In the genomic region with DNA sequence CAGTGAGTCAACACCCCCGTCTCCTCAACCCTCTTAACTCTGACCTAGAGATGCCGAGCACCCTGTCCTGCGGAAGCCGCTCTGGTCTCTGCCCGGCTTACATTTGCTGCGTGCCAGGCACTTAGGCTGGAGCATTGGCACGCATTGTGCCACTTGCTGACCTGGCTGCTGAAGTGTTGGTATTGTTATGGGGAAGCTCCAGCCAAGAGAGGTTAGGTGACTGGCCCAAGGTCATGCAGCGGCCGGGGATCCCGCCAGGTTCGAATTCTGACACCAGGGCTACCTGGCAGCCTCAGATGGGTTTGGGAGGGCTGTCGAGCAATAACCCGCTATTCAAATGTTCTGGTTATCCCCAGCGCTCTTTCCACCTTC, we compare ENCODE assay signal across 12 cellular contexts. TPM values are rescaled to one million over a fixed set of nuclear protein-coding genes. Genes with fewer than 3 reads are reported as not detected.
DNase-seq lines count a peak whose midpoint lies in the region; ATAC-seq, FAIRE-seq and TF ChIP-seq lines count a peak whose summit lies in the region.
"Had no signal": no experiment of that assay in that cellular context is flagged by ENCODE, and none has a peak within 500 bp of the region (broad histone marks: within the 10 kb centered on the region; RNA-seq: fewer than 3 reads in every experiment).

No MANE protein-coding gene starts in this region.

- FAIRE-seq in small intestine (lab: Jason Lieb, UNC): no peak

- DNase-seq in T-helper 2 cell treated with Interferon-gamma antibody and Interleukin-4, amounts not matched to agents 5 μg/mL and 100 μg/mL, for 36 hours (ENCODE audit: low spot score): no peak
- DNase-seq in T-helper 2 cell (no peak), small intestine (no peak), AG08395 (ENCODE audit: low spot score) (no peak), SIG-M5 treated with dmso at 0.1 percent for 504 hours (lab: John Stamatoyannopoulos, UW; ENCODE audit: unreplicated experiment) (no peak)

- H3K27ac ChIP-seq in VCaP: peak overlapping the region; percentile 40; the same call in 1 of the 2 replicates
- no peak overlapping the region for H3K27ac ChIP-seq in small intestine (ENCODE audit: low read depth in 1 of 2, low read length in 1 of 2)
- H3K27ac ChIP-seq: ascending aorta, thoracic aorta had no signal

- ATAC-seq in HG02678 (IDR thresholded peaks at IDR 0.05; ENCODE audit: unreplicated experiment): no peak

- H3K27me3 Mint-ChIP-seq in T-helper 2 cell treated with Interferon-gamma antibody and Interleukin-4, amounts not matched to agents 5 μg/mL and 100 μg/mL, for 36 hours (ENCODE audit: low read depth): no peaks in the 10 kb centered on the region

- no peaks in the 10 kb centered on the region for H3K9me3 Mint-ChIP-seq in T-helper 2 cell treated with Interferon-gamma antibody and Interleukin-4, amounts not matched to agents 5 μg/mL and 100 μg/mL, for 36 hours
- H3K9me3 Mint-ChIP-seq: activated T-helper 1 cell treated with anti-CD3 and anti-CD28 coated beads, Interleukin-12 subunit alpha, Interleukin-12 subunit beta, Interleukin-2, Interleukin-4 antibody, amounts not matched to agents 30 ng/mL and 10 ng/mL and 1 ng/mL, durations not matched to agents 14 hours and 24 hours and 36 hours had no signal

- no peak overlapping the region for H3K27ac Mint-ChIP-seq in T-helper 2 cell treated with Interferon-gamma antibody and Interleukin-4, amounts not matched to agents 5 μg/mL and 100 μg/mL, for 36 hours
- H3K27ac Mint-ChIP-seq: activated T-helper 1 cell treated with anti-CD3 and anti-CD28 coated beads, Interleukin-12 subunit alpha, Interleukin-12 subunit beta, Interleukin-2, Interleukin-4 antibody, amounts not matched to agents 30 ng/mL and 10 ng/mL and 1 ng/mL, durations not matched to agents 14 hours and 24 hours and 36 hours had no signal

- H3K4me3 Mint-ChIP-seq in T-helper 2 cell treated with Interferon-gamma antibody and Interleukin-4, amounts not matched to agents 5 μg/mL and 100 μg/mL, for 36 hours: peak overlapping the region; percentile 9
- H3K4me3 Mint-ChIP-seq: activated T-helper 1 cell treated with anti-CD3 and anti-CD28 coated beads, Interleukin-12 subunit alpha, Interleukin-12 subunit beta, Interleukin-2, Interleukin-4 antibody, amounts not matched to agents 30 ng/mL and 10 ng/mL and 1 ng/mL, durations not matched to agents 14 hours and 24 hours and 36 hours had no signal

- peaks cover 5% of the 10 kb centered on the region for H3K36me3 Mint-ChIP-seq in T-helper 2 cell treated with Interferon-gamma antibody and Interleukin-4, amounts not matched to agents 5 μg/mL and 100 μg/mL, for 36 hours (ENCODE audit: low read depth)

- 64 to 85% (median 67%) methylated on average over 14 of the region's 14 CpGs for WGBS in small intestine, 3 donors

- H3K4me1 ChIP-seq in small intestine (ENCODE audit: control insufficient read depth in 2 of 2, insufficient read depth in 1 of 2, low read depth in 1 of 2, low read length in 1 of 2): peaks cover 0 to 6% of the 10 kb centered on the region in 2 donors
- H3K4me1 ChIP-seq: ascending aorta had no signal

- H3K4me3 ChIP-seq in iPS-11a (ENCODE audit: low read depth, low read length) (peak overlapping the region; percentile 8), small intestine (ENCODE audit: low read depth in 1 of 2, low read length in 2 of 2) (peak overlapping the region; percentile 2 to 28)
- H3K4me3 ChIP-seq: ascending aorta had no signal

- peaks cover 6% of the 10 kb centered on the region for H3K4me1 Mint-ChIP-seq in T-helper 2 cell treated with Interferon-gamma antibody and Interleukin-4, amounts not matched to agents 5 μg/mL and 100 μg/mL, for 36 hours (ENCODE audit: low read depth)

- no peak for TF ChIP-seq CTCF in VCaP (conservative IDR thresholded peaks at IDR 0.05)

- H3K27me3 ChIP-seq in small intestine (ENCODE audit: control insufficient read depth in 2 of 2, insufficient read depth in 2 of 2, low read length in 2 of 2): no peaks in the 10 kb centered on the region
- H3K27me3 ChIP-seq: ascending aorta, dorsolateral prefrontal cortex had no signal

- H3K9me3 ChIP-seq in small intestine (ENCODE audit: control insufficient read depth, low read depth): no peaks in the 10 kb centered on the region
- H3K9me3 ChIP-seq: ascending aorta, thoracic aorta had no signal

- peaks cover 4 to 5% of the 10 kb centered on the region in 2 donors for H3K36me3 ChIP-seq in small intestine (ENCODE audit: control insufficient read depth in 2 of 2, insufficient read depth in 2 of 2, low read length in 2 of 2)

RNA-seq across cellular contexts. Expression of a gene that starts 5.0 kb away (rescaled TPM):
- polyA plus RNA-seq in small intestine: 1 to 10 TPM; 2.0 to 2.7 (median 2.4) TPM

RNA-seq across cellular contexts. Expression of a gene that starts 11.6 kb away (rescaled TPM):
- polyA plus RNA-seq in small intestine: 10 to 100 TPM; 25.3 to 36.2 (median 29.1) TPM

RNA-seq across cellular contexts. Expression of a gene that starts 14.3 kb away (rescaled TPM):
- 100 to 1,000 TPM in 2 of 3 donors, 10 to 100 TPM in 1; 93.7 to 153 (median 109) TPM for polyA plus RNA-seq in small intestine

RNA-seq across cellular contexts. Expression of a gene that starts 19.2 kb away (rescaled TPM):
- polyA plus RNA-seq in small intestine: 100 to 1,000 TPM in 2 of 3 donors, 10 to 100 TPM in 1; 58.1 to 144 (median 121) TPM

RNA-seq across cellular contexts. Expression of a gene that starts 29.8 kb away (rescaled TPM):
- polyA plus RNA-seq in small intestine: 1 to 10 TPM in 2 of 3 donors, under 1 TPM in 1; 0.89 to 5.1 (median 1.9) TPM
